In genomic region chr11:3796346-3796745, GRCh38 we compare ENCODE assay signal across 1 cellular context.
TF ChIP-seq lines count a peak whose summit lies in the region.

No MANE protein-coding gene starts in this region.

TF ChIP-seq in SK-N-SH, 30 proteins besides CTCF, POLR2A, EP300 and RAD21 (continued from another document):
- no peak for TF ChIP-seq ZBTB33 (IDR thresholded peaks at IDR 0.05; ENCODE audit: borderline replicate concordance, low read depth)
- no peak for TF ChIP-seq MAX (IDR thresholded peaks at IDR 0.05; ENCODE audit: low read depth)
- no peak for TF ChIP-seq RXRA (IDR thresholded peaks at IDR 0.05; ENCODE audit: borderline replicate concordance, low read depth)
- no peak for TF ChIP-seq SIN3A (IDR thresholded peaks at IDR 0.05; ENCODE audit: borderline replicate concordance, low read depth, low read length)
- TF ChIP-seq SMC3 (IDR thresholded peaks at IDR 0.05; ENCODE audit: low read depth, low read length) = no peak
- TF ChIP-seq FOXJ3 (CRISPR knock-in tag; IDR thresholded peaks at IDR 0.05) = no peak
- TF ChIP-seq GATA2 (CRISPR knock-in tag; IDR thresholded peaks at IDR 0.05) = no peak
- no peak for TF ChIP-seq FOXM1 (IDR thresholded peaks at IDR 0.05; ENCODE audit: low read depth)
- no peak for TF ChIP-seq JUND (IDR thresholded peaks at IDR 0.05)
- no peak for TF ChIP-seq POLR2AphosphoS5 (IDR thresholded peaks at IDR 0.05; ENCODE audit: low read depth, low read length)
